In genomic region chr22:43490311-43490710, GRCh38 we compare ENCODE assay signal across 36 cellular contexts.
"Had no signal": no experiment of that assay in that cellular context is flagged by ENCODE, and none has a peak within 500 bp of the region (broad histone marks: within the 10 kb centered on the region; RNA-seq: fewer than 3 reads in every experiment).

No MANE protein-coding gene starts in this region.

- H3K9me3 Mint-ChIP-seq: activated naive CD4-positive, alpha-beta T cell treated with anti-CD3 and anti-CD28 coated beads, Interleukin-2, amount 50 U/mL, for 24 hours; T-helper 2 cell treated with Interferon-gamma antibody and Interleukin-4, amounts not matched to agents 5 μg/mL and 100 μg/mL, for 36 hours had no signal

- H3K4me3 Mint-ChIP-seq: activated B cell treated with CpG ODN at 0.5 μM for 24 hours; activated CD4-positive, alpha-beta memory T cell treated with anti-CD3 and anti-CD28 coated beads, Interleukin-2, amount 10 ng/mL, durations not matched to agents 7 days and 5 days; activated CD4-positive, alpha-beta T cell treated with anti-CD3 and anti-CD28 coated beads for 36 hours; activated CD4-positive, alpha-beta T cell treated with anti-CD3 and anti-CD28 coated beads, Interleukin-2, amount 10 ng/mL, durations not matched to agents 7 days and 5 days; activated CD8-positive, alpha-beta memory T cell treated with anti-CD3 and anti-CD28 coated beads, Interleukin-2, amount 10 ng/mL, durations not matched to agents 7 days and 5 days; activated CD8-positive, alpha-beta T cell treated with anti-CD3 and anti-CD28 coated beads, Interleukin-2, amount 10 ng/mL, durations not matched to agents 7 days and 5 days; activated naive CD4-positive, alpha-beta T cell treated with anti-CD3 and anti-CD28 coated beads, Interleukin-2, amount 10 ng/mL, durations not matched to agents 7 days and 5 days; activated naive CD4-positive, alpha-beta T cell treated with anti-CD3 and anti-CD28 coated beads, Interleukin-2, amount 50 U/mL, for 24 hours; activated naive CD8-positive, alpha-beta T cell; activated naive CD8-positive, alpha-beta T cell treated with anti-CD3 and anti-CD28 coated beads, Interleukin-2, amount 10 ng/mL, durations not matched to agents 7 days and 5 days; activated naive CD8-positive, alpha-beta T cell treated with anti-CD3 and anti-CD28 coated beads, Interleukin-2, amount 50 U/mL, for 24 hours; activated T-cell treated with anti-CD3 and anti-CD28 coated beads, Interleukin-2, amount 50 U/mL, for 24 hours; T-helper 1 cell treated with Interleukin-12 subunit alpha and Interleukin-12 subunit beta and Interleukin-4 antibody, amounts not matched to agents 30 μg/mL and 1 μg/mL, for 36 hours; T-helper 2 cell treated with Interferon-gamma antibody and Interleukin-4, amounts not matched to agents 5 μg/mL and 100 μg/mL, for 36 hours had no signal

- H3K27ac ChIP-seq: ascending aorta, brain microvascular endothelial cell, breast epithelium, VCaP had no signal

- H3K27ac Mint-ChIP-seq: activated B cell treated with CpG ODN at 0.5 μM for 24 hours; activated CD4-positive, alpha-beta memory T cell treated with anti-CD3 and anti-CD28 coated beads, Interleukin-2, amount 10 ng/mL, durations not matched to agents 7 days and 5 days; activated CD4-positive, alpha-beta T cell treated with anti-CD3 and anti-CD28 coated beads for 36 hours; activated CD4-positive, alpha-beta T cell treated with anti-CD3 and anti-CD28 coated beads, Interleukin-2, amount 10 ng/mL, durations not matched to agents 7 days and 5 days; activated CD8-positive, alpha-beta memory T cell treated with anti-CD3 and anti-CD28 coated beads, Interleukin-2, amount 10 ng/mL, durations not matched to agents 7 days and 5 days; activated CD8-positive, alpha-beta T cell treated with anti-CD3 and anti-CD28 coated beads, Interleukin-2, amount 10 ng/mL, durations not matched to agents 7 days and 5 days; activated naive CD4-positive, alpha-beta T cell treated with anti-CD3 and anti-CD28 coated beads, Interleukin-2, amount 10 ng/mL, durations not matched to agents 7 days and 5 days; activated naive CD4-positive, alpha-beta T cell treated with anti-CD3 and anti-CD28 coated beads, Interleukin-2, amount 50 U/mL, for 24 hours; activated naive CD8-positive, alpha-beta T cell; activated naive CD8-positive, alpha-beta T cell treated with anti-CD3 and anti-CD28 coated beads, Interleukin-2, amount 10 ng/mL, durations not matched to agents 7 days and 5 days; activated naive CD8-positive, alpha-beta T cell treated with anti-CD3 and anti-CD28 coated beads, Interleukin-2, amount 50 U/mL, for 24 hours; activated T-cell treated with anti-CD3 and anti-CD28 coated beads, Interleukin-2, amount 50 U/mL, for 24 hours; activated T-helper 2 cell treated with anti-CD3 and anti-CD28 coated beads, Interferon-gamma antibody, Interleukin-2, Interleukin-4, amounts not matched to agents 10 μg/mL and 5 μg/mL and 100 μg/mL, durations not matched to agents 14 hours and 24 hours and 36 hours; T-helper 1 cell treated with Interleukin-12 subunit alpha and Interleukin-12 subunit beta and Interleukin-4 antibody, amounts not matched to agents 30 μg/mL and 1 μg/mL, for 36 hours; T-helper 2 cell treated with Interferon-gamma antibody and Interleukin-4, amounts not matched to agents 5 μg/mL and 100 μg/mL, for 36 hours had no signal

- H3K27me3 Mint-ChIP-seq: activated CD4-positive, alpha-beta memory T cell treated with anti-CD3 and anti-CD28 coated beads, Interleukin-2, amount 10 ng/mL, durations not matched to agents 7 days and 5 days; activated CD4-positive, alpha-beta T cell treated with anti-CD3 and anti-CD28 coated beads, Interleukin-2, amount 10 ng/mL, durations not matched to agents 7 days and 5 days; activated CD8-positive, alpha-beta memory T cell treated with anti-CD3 and anti-CD28 coated beads, Interleukin-2, amount 10 ng/mL, durations not matched to agents 7 days and 5 days; activated naive CD4-positive, alpha-beta T cell treated with anti-CD3 and anti-CD28 coated beads, Interleukin-2, amount 10 ng/mL, durations not matched to agents 7 days and 5 days; activated naive CD4-positive, alpha-beta T cell treated with anti-CD3 and anti-CD28 coated beads, Interleukin-2, amount 50 U/mL, for 24 hours; activated naive CD8-positive, alpha-beta T cell treated with anti-CD3 and anti-CD28 coated beads, Interleukin-2, amount 10 ng/mL, durations not matched to agents 7 days and 5 days; activated naive CD8-positive, alpha-beta T cell treated with anti-CD3 and anti-CD28 coated beads, Interleukin-2, amount 50 U/mL, for 24 hours had no signal

- H3K9me3 ChIP-seq: ascending aorta, breast epithelium had no signal

- H3K4me3 ChIP-seq: ascending aorta, breast epithelium had no signal

- H3K4me1 Mint-ChIP-seq: activated B cell treated with CpG ODN at 0.5 μM for 24 hours; activated CD4-positive, alpha-beta memory T cell treated with anti-CD3 and anti-CD28 coated beads, Interleukin-2, amount 10 ng/mL, durations not matched to agents 7 days and 5 days; activated CD4-positive, alpha-beta T cell treated with anti-CD3 and anti-CD28 coated beads for 36 hours; activated CD4-positive, alpha-beta T cell treated with anti-CD3 and anti-CD28 coated beads, Interleukin-2, amount 10 ng/mL, durations not matched to agents 7 days and 5 days; activated CD8-positive, alpha-beta memory T cell treated with anti-CD3 and anti-CD28 coated beads, Interleukin-2, amount 10 ng/mL, durations not matched to agents 7 days and 5 days; activated naive CD4-positive, alpha-beta T cell treated with anti-CD3 and anti-CD28 coated beads, Interleukin-2, amount 10 ng/mL, durations not matched to agents 7 days and 5 days; activated naive CD4-positive, alpha-beta T cell treated with anti-CD3 and anti-CD28 coated beads, Interleukin-2, amount 50 U/mL, for 24 hours; activated naive CD8-positive, alpha-beta T cell treated with anti-CD3 and anti-CD28 coated beads, Interleukin-2, amount 10 ng/mL, durations not matched to agents 7 days and 5 days; activated naive CD8-positive, alpha-beta T cell treated with anti-CD3 and anti-CD28 coated beads, Interleukin-2, amount 50 U/mL, for 24 hours had no signal

- FAIRE-seq: TTC549 had no signal

- H3K36me3 ChIP-seq: ascending aorta, brain microvascular endothelial cell, breast epithelium had no signal

- H3K4me1 ChIP-seq: ascending aorta, breast epithelium had no signal

- H3K36me3 Mint-ChIP-seq: activated CD8-positive, alpha-beta memory T cell treated with anti-CD3 and anti-CD28 coated beads, Interleukin-2, amount 10 ng/mL, durations not matched to agents 7 days and 5 days; activated naive CD4-positive, alpha-beta T cell treated with anti-CD3 and anti-CD28 coated beads, Interleukin-2, amount 10 ng/mL, durations not matched to agents 7 days and 5 days; activated naive CD4-positive, alpha-beta T cell treated with anti-CD3 and anti-CD28 coated beads, Interleukin-2, amount 50 U/mL, for 24 hours; activated naive CD8-positive, alpha-beta T cell; activated naive CD8-positive, alpha-beta T cell treated with anti-CD3 and anti-CD28 coated beads, Interleukin-2, amount 10 ng/mL, durations not matched to agents 7 days and 5 days had no signal

- DNase-seq: activated B cell treated with CpG ODN at 0.5 μM for 24 hours; activated CD4-positive, alpha-beta memory T cell treated with anti-CD3 and anti-CD28 coated beads, Interleukin-2, amount 10 ng/mL, durations not matched to agents 7 days and 5 days; activated CD4-positive, alpha-beta T cell treated with anti-CD3 and anti-CD28 coated beads for 1 hour; activated CD4-positive, alpha-beta T cell treated with anti-CD3 and anti-CD28 coated beads for 36 hours; activated CD4-positive, alpha-beta T cell treated with anti-CD3 and anti-CD28 coated beads for 48 hours; activated CD4-positive, alpha-beta T cell treated with anti-CD3 and anti-CD28 coated beads, Interleukin-2, amount 10 ng/mL, durations not matched to agents 7 days and 5 days; activated CD4-positive, alpha-beta T cell treated with anti-CD3 and anti-CD28 coated beads, Interleukin-2, amount 50 U/mL, for 48 hours; activated CD8-positive, alpha-beta memory T cell treated with anti-CD3 and anti-CD28 coated beads for 24 hours; activated CD8-positive, alpha-beta memory T cell treated with anti-CD3 and anti-CD28 coated beads, Interleukin-2, amount 10 ng/mL, durations not matched to agents 7 days and 5 days; activated CD8-positive, alpha-beta memory T cell treated with anti-CD3 and anti-CD28 coated beads, Interleukin-2, amount 50 U/mL, for 48 hours; activated CD8-positive, alpha-beta T cell treated with anti-CD3 and anti-CD28 coated beads, Interleukin-2, amount 10 ng/mL, durations not matched to agents 7 days and 5 days; activated effector memory CD4-positive, alpha-beta T cell treated with Interleukin-2 at 50 U/mL for 16 hours; activated gamma-delta T cell; activated naive CD4-positive, alpha-beta T cell treated with anti-CD3 and anti-CD28 coated beads, Interleukin-2, amount 10 ng/mL, durations not matched to agents 7 days and 5 days; activated naive CD4-positive, alpha-beta T cell treated with Interleukin-2 at 50 U/mL for 16 hours; activated naive CD8-positive, alpha-beta T cell treated with anti-CD3 and anti-CD28 coated beads, Interleukin-2, amount 10 ng/mL, durations not matched to agents 7 days and 5 days; activated naive CD8-positive, alpha-beta T cell treated with anti-CD3 and anti-CD28 coated beads, Interleukin-2, amount 50 U/mL, for 24 hours; activated T-cell treated with anti-CD3 and anti-CD28 coated beads, Interleukin-2, amount 50 U/mL, for 24 hours; activated T-cell treated with anti-CD3 and anti-CD28 coated beads, Interleukin-2, amount 50 U/mL, for 48 hours; amygdala; anterior cingulate cortex; brain microvascular endothelial cell; central memory CD4-positive, alpha-beta T cell; SW 1271; T-helper 1 cell; T-helper 2 cell; T-helper 9 cell had no signal
